Comparison of ENCODE assay signal across 1 cellular context in the genomic region with DNA sequence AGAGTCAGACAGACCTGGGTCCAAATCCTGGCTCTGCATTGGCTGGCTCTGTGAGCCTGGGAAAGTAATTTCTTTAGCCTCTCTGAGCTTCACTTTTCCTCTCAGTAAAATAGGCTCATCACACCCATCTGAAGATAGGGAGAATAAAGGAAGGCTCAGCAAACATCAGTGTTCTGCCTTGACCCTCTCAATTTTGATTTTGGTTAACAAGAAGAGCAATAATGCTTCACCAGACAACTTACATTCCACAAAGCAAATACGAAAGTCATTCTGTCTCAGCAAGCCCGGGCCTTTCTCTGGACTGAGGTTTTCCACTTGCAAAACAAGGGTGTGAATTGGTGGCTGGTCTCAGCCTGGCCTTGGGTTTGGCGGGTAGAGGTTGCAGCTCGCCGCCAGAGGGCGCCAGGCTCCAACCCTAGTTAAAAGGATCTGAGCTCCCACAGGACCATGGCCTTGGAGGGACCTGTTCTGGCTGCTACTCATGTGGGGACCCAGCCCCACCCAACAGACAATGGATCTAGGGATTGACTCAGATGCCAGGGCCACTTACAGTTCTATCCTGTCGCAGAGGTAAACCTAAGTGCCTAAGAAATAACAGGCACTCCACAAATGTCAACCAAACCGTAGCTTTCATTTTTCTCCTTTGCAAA.
A peak's percentile ranks its signal among the peaks of the same experiment; 100 is the strongest.
TF ChIP-seq lines count a peak whose summit lies in the region.

No MANE protein-coding gene starts in this region.

TF ChIP-seq in HEK293, 187 proteins besides CTCF, POLR2A, EP300 and RAD21 (continued from another document):
- TF ChIP-seq, protein P1, sequence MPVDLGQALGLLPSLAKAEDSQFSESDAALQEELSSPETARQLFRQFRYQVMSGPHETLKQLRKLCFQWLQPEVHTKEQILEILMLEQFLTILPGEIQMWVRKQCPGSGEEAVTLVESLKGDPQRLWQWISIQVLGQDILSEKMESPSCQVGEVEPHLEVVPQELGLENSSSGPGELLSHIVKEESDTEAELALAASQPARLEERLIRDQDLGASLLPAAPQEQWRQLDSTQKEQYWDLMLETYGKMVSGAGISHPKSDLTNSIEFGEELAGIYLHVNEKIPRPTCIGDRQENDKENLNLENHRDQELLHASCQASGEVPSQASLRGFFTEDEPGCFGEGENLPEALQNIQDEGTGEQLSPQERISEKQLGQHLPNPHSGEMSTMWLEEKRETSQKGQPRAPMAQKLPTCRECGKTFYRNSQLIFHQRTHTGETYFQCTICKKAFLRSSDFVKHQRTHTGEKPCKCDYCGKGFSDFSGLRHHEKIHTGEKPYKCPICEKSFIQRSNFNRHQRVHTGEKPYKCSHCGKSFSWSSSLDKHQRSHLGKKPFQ (tag by site-specific recombination; IDR thresholded peaks at IDR 0.05) = peak; percentile 99
- 0 out of 2 replicates have a peak, but pooled peaks have one; percentile 19 for TF ChIP-seq PATZ1 (tag by site-specific recombination; IDR thresholded peaks at IDR 0.05)
- TF ChIP-seq, protein P2, sequence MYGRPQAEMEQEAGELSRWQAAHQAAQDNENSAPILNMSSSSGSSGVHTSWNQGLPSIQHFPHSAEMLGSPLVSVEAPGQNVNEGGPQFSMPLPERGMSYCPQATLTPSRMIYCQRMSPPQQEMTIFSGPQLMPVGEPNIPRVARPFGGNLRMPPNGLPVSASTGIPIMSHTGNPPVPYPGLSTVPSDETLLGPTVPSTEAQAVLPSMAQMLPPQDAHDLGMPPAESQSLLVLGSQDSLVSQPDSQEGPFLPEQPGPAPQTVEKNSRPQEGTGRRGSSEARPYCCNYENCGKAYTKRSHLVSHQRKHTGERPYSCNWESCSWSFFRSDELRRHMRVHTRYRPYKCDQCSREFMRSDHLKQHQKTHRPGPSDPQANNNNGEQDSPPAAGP (tag by site-specific recombination; IDR thresholded peaks at IDR 0.05) = 0 out of 2 replicates have a peak, but pooled peaks have one; percentile 30
- TF ChIP-seq, protein P3, sequence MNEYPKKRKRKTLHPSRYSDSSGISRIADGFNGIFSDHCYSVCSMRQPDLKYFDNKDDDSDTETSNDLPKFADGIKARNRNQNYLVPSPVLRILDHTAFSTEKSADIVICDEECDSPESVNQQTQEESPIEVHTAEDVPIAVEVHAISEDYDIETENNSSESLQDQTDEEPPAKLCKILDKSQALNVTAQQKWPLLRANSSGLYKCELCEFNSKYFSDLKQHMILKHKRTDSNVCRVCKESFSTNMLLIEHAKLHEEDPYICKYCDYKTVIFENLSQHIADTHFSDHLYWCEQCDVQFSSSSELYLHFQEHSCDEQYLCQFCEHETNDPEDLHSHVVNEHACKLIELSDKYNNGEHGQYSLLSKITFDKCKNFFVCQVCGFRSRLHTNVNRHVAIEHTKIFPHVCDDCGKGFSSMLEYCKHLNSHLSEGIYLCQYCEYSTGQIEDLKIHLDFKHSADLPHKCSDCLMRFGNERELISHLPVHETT (tag by site-specific recombination; IDR thresholded peaks at IDR 0.05) = no peak
- TF ChIP-seq ZNF2 (tag by site-specific recombination; IDR thresholded peaks at IDR 0.05) = no peak
- 0 out of 2 replicates have a peak, but pooled peaks have one; percentile 19 for TF ChIP-seq ZNF629 (tag by site-specific recombination; IDR thresholded peaks at IDR 0.05)
- no peak for TF ChIP-seq ZNF266 (tag by site-specific recombination; IDR thresholded peaks at IDR 0.05; ENCODE audit: low read depth)
- no peak for TF ChIP-seq ZNF362 (tag by site-specific recombination; IDR thresholded peaks at IDR 0.05)
- no peak for TF ChIP-seq KLF10 (tag by site-specific recombination; IDR thresholded peaks at IDR 0.05)
- no peak for TF ChIP-seq ZNF792 (tag by site-specific recombination; IDR thresholded peaks at IDR 0.05)
- TF ChIP-seq HOXC10 (CRISPR knock-in tag; IDR thresholded peaks at IDR 0.05) = no peak
- no peak for TF ChIP-seq ZNF701 (tag by site-specific recombination; IDR thresholded peaks at IDR 0.05)
- no peak for TF ChIP-seq GLIS2 (tag by site-specific recombination; IDR thresholded peaks at IDR 0.05)
- no peak for TF ChIP-seq ZNF596 (tag by site-specific recombination; IDR thresholded peaks at IDR 0.05)
